Comparison of ENCODE assay signal across 34 cellular contexts in genomic region chr3:67437789-67438188, GRCh38.
"Had no signal": no experiment of that assay in that cellular context is flagged by ENCODE, and none has a peak within 500 bp of the region (broad histone marks: within the 10 kb centered on the region; RNA-seq: fewer than 3 reads in every experiment).

No MANE protein-coding gene starts in this region.

- H3K4me3 Mint-ChIP-seq: activated B cell treated with CpG ODN at 0.5 μM for 24 hours; activated CD4-positive, alpha-beta memory T cell treated with anti-CD3 and anti-CD28 coated beads for 36 hours; activated CD4-positive, alpha-beta T cell treated with anti-CD3 and anti-CD28 coated beads, Interleukin-2, amount 10 ng/mL, durations not matched to agents 7 days and 5 days; activated naive CD4-positive, alpha-beta T cell treated with anti-CD3 and anti-CD28 coated beads, Interleukin-2, amount 50 U/mL, for 24 hours; activated T-helper 1 cell treated with anti-CD3 and anti-CD28 coated beads, Interleukin-12 subunit alpha, Interleukin-12 subunit beta, Interleukin-2, Interleukin-4 antibody, amounts not matched to agents 30 ng/mL and 10 ng/mL and 1 ng/mL, durations not matched to agents 14 hours and 24 hours and 36 hours; central memory CD8-positive, alpha-beta T cell had no signal

- H3K9me3 ChIP-seq: ascending aorta, Peyer's patch had no signal

- H3K9me3 Mint-ChIP-seq: central memory CD8-positive, alpha-beta T cell had no signal

- H3K4me1 ChIP-seq: ascending aorta, Peyer's patch had no signal

- DNase-seq: activated B cell treated with CpG ODN at 0.5 μM for 24 hours; activated CD4-positive, alpha-beta memory T cell treated with anti-CD3 and anti-CD28 coated beads for 36 hours; activated CD4-positive, alpha-beta T cell treated with anti-CD3 and anti-CD28 coated beads, Interleukin-2, amount 10 ng/mL, durations not matched to agents 7 days and 5 days; activated CD4-positive, CD25-positive, alpha-beta regulatory T cell treated with anti-CD3 and anti-CD28 coated beads, Interleukin-2, amount 50 U/mL, for 72 hours; activated CD8-positive, alpha-beta memory T cell treated with anti-CD3 and anti-CD28 coated beads, Interleukin-2, amount 50 U/mL, for 4 hours; activated effector memory CD4-positive, alpha-beta T cell treated with anti-CD3 and anti-CD28 coated beads, Interleukin-2, amount 50 U/mL, for 16 hours; activated naive CD4-positive, alpha-beta T cell; activated T-cell treated with anti-CD3 and anti-CD28 coated beads for 4 hours; amygdala; NCI-H1092 treated with DMSO at 0.1 percent for 48 hours; NCI-H1417; NCI-H146; NCI-H187; NCI-H2029 treated with DMSO at 0.1 percent for 48 hours; NCI-H2107; NCI-H2171; NCI-H510A; NCI-H526; NCI-H748 treated with DMSO at 0.1 percent for 48 hours; NK-92 treated with Interleukin-12 subunit alpha and Interleukin-12 subunit beta, amount 100 ng/mL, for 24 hours; Peyer's patch; RPMI8226; SHP77 treated with DMSO at 0.1 percent for 48 hours; SW 1271; T-helper 1 cell; T-helper 9 cell had no signal

- H3K4me1 Mint-ChIP-seq: activated CD4-positive, alpha-beta T cell treated with anti-CD3 and anti-CD28 coated beads, Interleukin-2, amount 10 ng/mL, durations not matched to agents 7 days and 5 days had no signal

- ATAC-seq: K562, PC-3 had no signal

- H3K27ac ChIP-seq: ascending aorta, cardiac muscle cell, Peyer's patch, VCaP had no signal

- H3K36me3 ChIP-seq: ascending aorta, cardiac muscle cell, Peyer's patch had no signal

- H3K27me3 ChIP-seq: ascending aorta, cardiac muscle cell, Peyer's patch had no signal

- H3K27ac Mint-ChIP-seq: activated B cell treated with CpG ODN at 0.5 μM for 24 hours; activated CD4-positive, alpha-beta memory T cell treated with anti-CD3 and anti-CD28 coated beads for 36 hours; activated CD4-positive, alpha-beta T cell treated with anti-CD3 and anti-CD28 coated beads, Interleukin-2, amount 10 ng/mL, durations not matched to agents 7 days and 5 days; activated naive CD4-positive, alpha-beta T cell treated with anti-CD3 and anti-CD28 coated beads, Interleukin-2, amount 50 U/mL, for 24 hours; activated T-helper 1 cell treated with anti-CD3 and anti-CD28 coated beads, Interleukin-12 subunit alpha, Interleukin-12 subunit beta, Interleukin-2, Interleukin-4 antibody, amounts not matched to agents 30 ng/mL and 10 ng/mL and 1 ng/mL, durations not matched to agents 14 hours and 24 hours and 36 hours had no signal

- H3K27me3 Mint-ChIP-seq: activated B cell treated with CpG ODN at 0.5 μM for 24 hours; activated CD4-positive, alpha-beta memory T cell treated with anti-CD3 and anti-CD28 coated beads for 36 hours; activated CD4-positive, alpha-beta T cell treated with anti-CD3 and anti-CD28 coated beads, Interleukin-2, amount 10 ng/mL, durations not matched to agents 7 days and 5 days; activated naive CD4-positive, alpha-beta T cell treated with anti-CD3 and anti-CD28 coated beads, Interleukin-2, amount 50 U/mL, for 24 hours; central memory CD8-positive, alpha-beta T cell had no signal

- H3K4me3 ChIP-seq: ascending aorta, cardiac muscle cell, K562, Peyer's patch had no signal
